ENCODE assay signal across 11 cellular contexts in genomic region chr15:41603411-41603935, GRCh38. TPM values are rescaled to one million over a fixed set of nuclear protein-coding genes. Genes with fewer than 3 reads are reported as not detected.
A peak's percentile ranks its signal among the peaks of the same experiment; 100 is the strongest.
DNase-seq lines count a peak whose midpoint lies in the region; ATAC-seq and TF ChIP-seq lines count a peak whose summit lies in the region.
"Had no signal": no experiment of that assay in that cellular context is flagged by ENCODE, and none has a peak within 500 bp of the region (broad histone marks: within the 10 kb centered on the region; RNA-seq: fewer than 3 reads in every experiment).

No MANE protein-coding gene starts in this region.

- intact Hi-C loops in HCT116 (cut with micrococcal nuclease) (loop anchor here (1.0 to 10.0 kb wide), 2 partner anchors 208 to 301 kb away; no protein-coding TSS in a partner anchor), mammary epithelial cell (cut with micrococcal nuclease) (loop anchor here (5.0 to 10.0 kb wide), 3 partner anchors 46 to 171 kb away; partner anchors contain the start of genes MAPKBP1 and TYRO3)

- no peak for DNase-seq in AG04450 (ENCODE audit: low read depth, low spot score)
- no peak for DNase-seq in HCT116 (ENCODE audit: low read depth, low spot score)
- DNase-seq in mammary epithelial cell: no peak
- no peak for DNase-seq in mesenchymal stem cell
- no peak for DNase-seq in left lobe of liver (ENCODE audit: low spot score)
- no peak for DNase-seq in DMS114 treated with DMSO at 0.1 percent for 48 hours (lab: John Stamatoyannopoulos, UW; ENCODE audit: unreplicated experiment)

- no peak overlapping the region for H2AK5ac ChIP-seq in mesenchymal stem cell (ENCODE audit: low read length, severe bottlenecking)

- H3K27ac ChIP-seq in AG04450 (ENCODE audit: low read depth, low read length): peak overlapping the region; percentile 78
- H3K27ac ChIP-seq in HCT116 (ENCODE audit: low read depth, low read length): no peak overlapping the region
- H3K27ac ChIP-seq in mammary epithelial cell (ENCODE audit: insufficient read depth, low read depth, low read length): no peak overlapping the region
- no peak overlapping the region for H3K27ac ChIP-seq in mesenchymal stem cell (ENCODE audit: low read length, poor library complexity, severe bottlenecking)
- H3K27ac ChIP-seq: pancreas, Peyer's patch had no signal

- TF ChIP-seq CTCF in AG04450 (IDR thresholded peaks at IDR 0.05; ENCODE audit: low read depth, low read length): no peak
- no peak for TF ChIP-seq CTCF in HCT116 (IDR thresholded peaks at IDR 0.05 in 2 of 3, conservative IDR thresholded peaks at IDR 0.05 in 1 of 3; ENCODE audit: borderline replicate concordance in 1 of 3, insufficient read depth in 1 of 3, low read depth in 2 of 3, low read length in 2 of 3)
- TF ChIP-seq CTCF in mammary epithelial cell (conservative IDR thresholded peaks at IDR 0.05 in 1 of 2, IDR thresholded peaks at IDR 0.05 in 1 of 2; ENCODE audit: extremely low read depth in 1 of 2, insufficient read depth in 1 of 2, low read depth in 1 of 2, low read length in 2 of 2): no peak

- dilution Hi-C loops in mammary epithelial cell (cut with HindIII; ENCODE audit: low sequenced_read_pairs): loop anchor here (5.0 kb wide), 2 partner anchors 54 to 66 kb away; no protein-coding TSS in a partner anchor

- H3K14ac ChIP-seq in mesenchymal stem cell (ENCODE audit: low read length in 2 of 2): no peak overlapping the region

- BruUV-seq in HCT116 (replicated peaks; lab: Mats Ljungman, UMichigan) (no TSS peak), mammary epithelial cell (replicated peaks; lab: Mats Ljungman, UMichigan) (no TSS peak)

- TF ChIP-seq RAD21 in HCT116 (IDR thresholded peaks at IDR 0.05; ENCODE audit: low read depth): no peak

- H2BK12ac ChIP-seq in mesenchymal stem cell (ENCODE audit: low read length in 2 of 2): no peak overlapping the region

- no peak overlapping the region for H2BK15ac ChIP-seq in mesenchymal stem cell (ENCODE audit: low read depth, poor library complexity, severe bottlenecking)

- in situ Hi-C loops in mammary epithelial cell (cut with MboI; ENCODE audit: low sequenced_read_pairs in 2 of 2): no loop called here

- H4K91ac ChIP-seq in mesenchymal stem cell (ENCODE audit: low read length): no peak overlapping the region

- H2BK120ac ChIP-seq in mesenchymal stem cell (ENCODE audit: low read depth, low read length): no peak overlapping the region

- CTCF ChIA-PET in AG04450 (lab: Charles Lee) (interaction anchor here (0.7 to 2.6 kb wide), 35 partner anchors 9 to 319 kb away, joined by 3 to 29 read pairs (median 4); partner anchors contain the start of gene MAPKBP1), HCT116 (lab: Charles Lee) (interaction anchor here (0.6 to 2.7 kb wide), 20 partner anchors 8 to 301 kb away, joined by 3 to 28 read pairs (median 6); partner anchors contain the start of gene MAPKBP1), mammary epithelial cell (lab: Charles Lee; ENCODE audit: low non-redundant PET) (interaction anchor here (0.6 to 0.8 kb wide), 6 partner anchors 11 to 916 kb away, joined by 3 to 13 read pairs (median 4); no protein-coding TSS in a partner anchor)

- POLR2A ChIA-PET in AG04450 (lab: Yijun Ruan, JAX): interaction anchor here (1.2 kb wide), 1 partner anchor 18 kb away, joined by 4 read pairs; no protein-coding TSS in a partner anchor
- POLR2A ChIA-PET in HCT116 (lab: Charles Lee): interaction anchor here (1.1 to 2.1 kb wide), 3 partner anchors 10 to 207 kb away, joined by 3 to 7 read pairs (median 5); no protein-coding TSS in a partner anchor

- H2BK5ac ChIP-seq in mesenchymal stem cell (ENCODE audit: low read depth, low read length, poor library complexity, severe bottlenecking): no peak overlapping the region

- peak overlapping the region; percentile 89 for H2AFZ ChIP-seq in HCT116 (ENCODE audit: low read depth, low read length, poor library complexity, severe bottlenecking)
- H2AFZ ChIP-seq in mammary epithelial cell (ENCODE audit: low read depth, low read length): peak overlapping the region; percentile 72
- no peak overlapping the region for H2AFZ ChIP-seq in mesenchymal stem cell (ENCODE audit: low read depth, low read length)

- peaks cover 4 to 32% of the 10 kb centered on the region in 2 experiments; a peak in 3 of 4 replicates for H3K4me1 ChIP-seq in HCT116 (ENCODE audit: control insufficient read depth in 1 of 2, insufficient read depth in 2 of 2, low read length in 2 of 2)
- H3K4me1 ChIP-seq in mammary epithelial cell (ENCODE audit: insufficient read depth, low read length): peaks cover 13% of the 10 kb centered on the region
- H3K4me1 ChIP-seq in mesenchymal stem cell (ENCODE audit: control insufficient read depth, insufficient read depth, low read depth, low read length): peaks cover 1% of the 10 kb centered on the region
- H3K4me1 ChIP-seq: Peyer's patch had no signal

- H3K4me2 ChIP-seq in HCT116 (ENCODE audit: low read length) (peak overlapping the region; percentile 68), mammary epithelial cell (ENCODE audit: insufficient read depth, low read depth, low read length) (peak overlapping the region; percentile 69), mesenchymal stem cell (ENCODE audit: low read length, poor library complexity, severe bottlenecking) (no peak overlapping the region)

- H3K36me3 ChIP-seq in HCT116 (ENCODE audit: control insufficient read depth in 1 of 2, insufficient read depth in 2 of 2, low read length in 2 of 2) (no peaks in the 10 kb centered on the region), mammary epithelial cell (ENCODE audit: insufficient read depth, low read length) (no peaks in the 10 kb centered on the region), mesenchymal stem cell (ENCODE audit: control insufficient read depth in 1 of 2, insufficient read depth in 2 of 2, low read depth in 1 of 2, low read length in 2 of 2) (no peaks in the 10 kb centered on the region)
- H3K36me3 ChIP-seq: pancreas, Peyer's patch had no signal

- no peak overlapping the region for H3K18ac ChIP-seq in mesenchymal stem cell (ENCODE audit: low read depth in 1 of 2, low read length in 2 of 2)

- H3K23ac ChIP-seq in mesenchymal stem cell (ENCODE audit: low read length in 2 of 2): no peak overlapping the region

- H3K9ac ChIP-seq in HCT116 (ENCODE audit: low read length) (no peak overlapping the region), mammary epithelial cell (ENCODE audit: insufficient read depth, low read length) (no peak overlapping the region), mesenchymal stem cell (ENCODE audit: low read length) (peak overlapping the region; percentile 76)

- TF ChIP-seq POLR2A in HCT116 (IDR thresholded peaks at IDR 0.05; ENCODE audit: borderline replicate concordance, extremely low read depth, insufficient read depth, insufficient read length): no peak

- no peak for ATAC-seq in HCT116
- no peak for ATAC-seq in HG02571 (IDR thresholded peaks at IDR 0.05; ENCODE audit: unreplicated experiment)
- no peak for ATAC-seq in GM21390 (IDR thresholded peaks at IDR 0.05; ENCODE audit: unreplicated experiment)
- no peak for ATAC-seq in left lobe of liver

- H3K9me3 ChIP-seq in AG04450 (ENCODE audit: control insufficient read depth, insufficient read depth, low read length) (no peaks in the 10 kb centered on the region), HCT116 (ENCODE audit: control insufficient read depth in 1 of 2, insufficient read depth in 1 of 2, low read depth in 1 of 2, low read length in 2 of 2) (no peaks in the 10 kb centered on the region), mammary epithelial cell (replicated peaks; ENCODE audit: insufficient read depth, low read length) (no peaks in the 10 kb centered on the region), mesenchymal stem cell (ENCODE audit: control insufficient read depth, low read length) (no peaks in the 10 kb centered on the region)
- H3K9me3 ChIP-seq: mucosa of descending colon, pancreas, Peyer's patch had no signal

- H3K4ac ChIP-seq in mesenchymal stem cell (ENCODE audit: low read depth in 1 of 2, low read length in 2 of 2): no peak overlapping the region

- 70% methylated on average over 6 of the region's 6 CpGs for WGBS in mammary epithelial cell (ENCODE audit: low coverage, missing lambda C conversion rate)
- WGBS in mesenchymal stem cell: 92% methylated on average over 6 of the region's 6 CpGs

- H3K79me1 ChIP-seq in mesenchymal stem cell (replicated peaks; ENCODE audit: low read length, poor library complexity, severe bottlenecking): no peaks in the 10 kb centered on the region

- no peaks in the 10 kb centered on the region for H3K27me3 ChIP-seq in AG04450 (ENCODE audit: control insufficient read depth, insufficient read depth, low read length)
- no peaks in the 10 kb centered on the region for H3K27me3 ChIP-seq in HCT116 (ENCODE audit: insufficient read depth, low read length)
- no peaks in the 10 kb centered on the region for H3K27me3 ChIP-seq in mammary epithelial cell (ENCODE audit: insufficient read depth, low read length)
- H3K27me3 ChIP-seq in mesenchymal stem cell (ENCODE audit: control insufficient read depth in 1 of 2, insufficient read depth in 1 of 2, low read length in 2 of 2): peaks cover 4 to 9% of the 10 kb centered on the region in 2 experiments
- H3K27me3 ChIP-seq: pancreas, Peyer's patch had no signal

- no peak overlapping the region for H4K8ac ChIP-seq in mesenchymal stem cell (ENCODE audit: low read length)

- no peaks in the 10 kb centered on the region for H3K9me2 ChIP-seq in HCT116 (ENCODE audit: insufficient read depth)

- no peaks in the 10 kb centered on the region for H3K79me2 ChIP-seq in HCT116 (ENCODE audit: insufficient read depth, low read length)
- no peaks in the 10 kb centered on the region for H3K79me2 ChIP-seq in mammary epithelial cell (ENCODE audit: insufficient read depth, low read length)

- no peak overlapping the region for H3K4me3 ChIP-seq in AG04450 (ENCODE audit: low read depth, low read length)
- peak overlapping the region in 1 of 2 experiments; percentile 44; a peak in 1 of 4 replicates for H3K4me3 ChIP-seq in HCT116 (replicated peaks in 1 of 2; ENCODE audit: low read depth in 1 of 2, low read length in 2 of 2)
- H3K4me3 ChIP-seq in mammary epithelial cell (replicated peaks in 1 of 3; ENCODE audit: insufficient read depth in 1 of 3, low read depth in 2 of 3, low read length in 3 of 3): no peak overlapping the region
- H3K4me3 ChIP-seq in mesenchymal stem cell (ENCODE audit: insufficient read depth in 1 of 2, low read depth in 1 of 2, low read length in 2 of 2): peak overlapping the region in 1 of 2 experiments; percentile 73
- H3K4me3 ChIP-seq: mucosa of descending colon had no signal

- RAD21 ChIA-PET in HCT116 (lab: Charles Lee; ENCODE audit: low non-redundant PET in 1 of 2, low total read pairs in 2 of 2, uncharacterized antibody in 2 of 2, unreplicated experiment in 2 of 2): interaction anchor here (0.7 to 1.6 kb wide), 8 partner anchors 48 to 301 kb away, joined by 3 to 6 read pairs (median 4); partner anchors contain the start of genes MAPKBP1 (in 1 of the 2) and MGA (in 1 of the 2)

- H4K20me1 ChIP-seq in HCT116 (ENCODE audit: insufficient read depth) (no peaks in the 10 kb centered on the region), mammary epithelial cell (ENCODE audit: insufficient read depth, low read length) (no peaks in the 10 kb centered on the region)

RNA-seq across cellular contexts. Expression of gene TYRO3, which starts 44.5 kb away (rescaled TPM):
- polyA plus RNA-seq in AG04450 (2011; rRNA removed) (21.0 and 21.7 TPM in 2 replicates), mammary epithelial cell (13.2 TPM)
- polyA minus RNA-seq in AG04450 (2011; rRNA and poly(A)+ RNA removed): 39.5 and 44.5 TPM in 2 replicates
- total RNA-seq in HCT116 (2021; ENCODE audit: unreplicated experiment) (34.6 TPM), mammary epithelial cell (10 to 100 TPM in 1 of 2 donors, 1 to 10 TPM in 1; 3.5 to 17.0 TPM), left lobe of liver (1.5 TPM)
- polyA plus RNA-seq in HCT116 (2012): 30.0 and 31.6 TPM in 2 replicates
- 50.7 TPM for polyA minus RNA-seq in mammary epithelial cell
- 33.5 TPM for polyA plus RNA-seq in mesenchymal stem cell (2013, experiment 1 of 2)
- 33.5 TPM for polyA plus RNA-seq in mesenchymal stem cell (2013, experiment 2 of 2)

RNA-seq across cellular contexts. Expression of gene MGA, which starts 56.7 kb away (rescaled TPM):
- polyA plus RNA-seq in AG04450 (2011; rRNA removed) (8.5 and 9.7 TPM in 2 replicates), mammary epithelial cell (3.7 TPM)
- polyA minus RNA-seq in AG04450 (2011; rRNA and poly(A)+ RNA removed): 32.0 and 52.2 TPM in 2 replicates
- total RNA-seq in HCT116 (2021; ENCODE audit: unreplicated experiment) (28.9 TPM), mammary epithelial cell (10 to 100 TPM; 22.8 to 30.3 TPM), left lobe of liver (10.7 TPM)
- 4.5 and 5.1 TPM in 2 replicates for polyA plus RNA-seq in HCT116 (2012)
- polyA minus RNA-seq in mammary epithelial cell: 53.2 TPM
- 4.9 TPM for polyA plus RNA-seq in mesenchymal stem cell (2013, experiment 1 of 2)
- polyA plus RNA-seq in mesenchymal stem cell (2013, experiment 2 of 2): 4.9 TPM

RNA-seq across cellular contexts. Expression of gene RPAP1, which starts 59.4 kb away (rescaled TPM):
- polyA plus RNA-seq in AG04450 (2011; rRNA removed) (9.5 and 12.9 TPM in 2 replicates), mammary epithelial cell (11.4 TPM)
- 17.9 and 19.7 TPM in 2 replicates for polyA minus RNA-seq in AG04450 (2011; rRNA and poly(A)+ RNA removed)
- total RNA-seq in HCT116 (2021; ENCODE audit: unreplicated experiment) (46.4 TPM), mammary epithelial cell (10 to 100 TPM; 11.2 to 35.5 TPM), left lobe of liver (23.3 TPM)
- polyA plus RNA-seq in HCT116 (2012): 25.4 and 26.3 TPM in 2 replicates
- polyA minus RNA-seq in mammary epithelial cell: 44.3 TPM
- 17.6 TPM for polyA plus RNA-seq in mesenchymal stem cell (2013, experiment 1 of 2)
- polyA plus RNA-seq in mesenchymal stem cell (2013, experiment 2 of 2): 15.0 TPM
